ENCODE assay signal across 15 cellular contexts in genomic region chr1:184408580-184408979, GRCh38. TPM values are rescaled to one million over a fixed set of nuclear protein-coding genes. Genes with fewer than 3 reads are reported as not detected.
DNase-seq lines count a peak whose midpoint lies in the region; ATAC-seq, FAIRE-seq and TF ChIP-seq lines count a peak whose summit lies in the region.
"Had no signal": no experiment of that assay in that cellular context is flagged by ENCODE, and none has a peak within 500 bp of the region (broad histone marks: within the 10 kb centered on the region; RNA-seq: fewer than 3 reads in every experiment).

No MANE protein-coding gene starts in this region.

- no peak overlapping the region for H3K4me3 ChIP-seq in A549
- H3K4me3 ChIP-seq: tibial artery had no signal

- H3K27ac ChIP-seq in A549: peak overlapping the region; percentile 51 to 70; a peak in 5 of 6 replicates
- H3K27ac ChIP-seq: parathyroid adenoma, tibial artery had no signal

- ATAC-seq in A549 (peak; percentile 48 to 56; a peak in 2 of 6 replicates), HG02870 (IDR thresholded peaks at IDR 0.05; ENCODE audit: unreplicated experiment) (no peak), HG02623 (IDR thresholded peaks at IDR 0.05; ENCODE audit: unreplicated experiment) (no peak)

- peaks cover 25% of the 10 kb centered on the region for H3K4me1 Mint-ChIP-seq in chondrocyte (ENCODE audit: low read depth)
- peaks cover 56% of the 10 kb centered on the region for H3K4me1 Mint-ChIP-seq in neural crest cell
- H3K4me1 Mint-ChIP-seq in activated CD4-positive, alpha-beta T cell treated with anti-CD3 and anti-CD28 coated beads, Interleukin-2, amount 10 ng/mL, durations not matched to agents 24 days and 14 days: no peaks in the 10 kb centered on the region

- DNase-seq in A549 (ENCODE audit: low read depth in 1 of 2, low spot score in 1 of 2) (no peak), NCI-H146 (lab: John Stamatoyannopoulos, UW) (peak; percentile 71), chondrocyte (ENCODE audit: low spot score) (no peak), neural crest cell (ENCODE audit: low read depth, low spot score) (no peak)
- no peak for DNase-seq in effector CD4-positive, alpha-beta T cell
- no peak for DNase-seq in activated CD4-positive, alpha-beta T cell treated with anti-CD3 and anti-CD28 coated beads, Interleukin-2, amount 10 ng/mL, durations not matched to agents 24 days and 14 days
- DNase-seq: activated naive CD4-positive, alpha-beta T cell treated with anti-CD3 and anti-CD28 coated beads for 36 hours; DMS79 treated with DMSO at 0.1 percent for 48 hours; KBM-7; NCI-H1436 treated with DMSO at 0.1 percent for 48 hours; SHP77 treated with DMSO at 0.1 percent for 48 hours; tibial artery had no signal

- CTCF ChIA-PET in A549 (lab: Yijun Ruan, JAX): interaction anchor here (1.0 to 1.1 kb wide), 2 partner anchors 12 to 256 kb away, joined by 3 read pairs; no protein-coding TSS in a partner anchor

- H3K27ac Mint-ChIP-seq in chondrocyte (ENCODE audit: unreplicated experiment): peak overlapping the region; percentile 10
- H3K27ac Mint-ChIP-seq in neural crest cell (ENCODE audit: unreplicated experiment): peak overlapping the region; percentile 93
- H3K27ac Mint-ChIP-seq in activated CD4-positive, alpha-beta T cell treated with anti-CD3 and anti-CD28 coated beads, Interleukin-2, amount 10 ng/mL, durations not matched to agents 24 days and 14 days: no peak overlapping the region
- H3K27ac Mint-ChIP-seq: activated naive CD4-positive, alpha-beta T cell treated with anti-CD3 and anti-CD28 coated beads for 36 hours had no signal

- H3K36me3 Mint-ChIP-seq in chondrocyte (ENCODE audit: low read depth) (no peaks in the 10 kb centered on the region), neural crest cell (ENCODE audit: low read depth) (no peaks in the 10 kb centered on the region)
- H3K36me3 Mint-ChIP-seq in activated CD4-positive, alpha-beta T cell treated with anti-CD3 and anti-CD28 coated beads, Interleukin-2, amount 10 ng/mL, durations not matched to agents 24 days and 14 days (ENCODE audit: low read depth): no peaks in the 10 kb centered on the region

- intact Hi-C loops in activated CD4-positive, alpha-beta T cell treated with anti-CD3 and anti-CD28 coated beads, Interleukin-2, amount 10 ng/mL, durations not matched to agents 24 days and 14 days (cut with micrococcal nuclease): no loop called here

- FAIRE-seq in A549 (lab: Jason Lieb, UNC): no peak

- TF ChIP-seq POLR2A in A549 (IDR thresholded peaks at IDR 0.05; ENCODE audit: low read length): no peak

- no peak for TF ChIP-seq CTCF in A549 (IDR thresholded peaks at IDR 0.05)
- no peak for TF ChIP-seq CTCF in chondrocyte (IDR thresholded peaks at IDR 0.05)
- no peak for TF ChIP-seq CTCF in neural crest cell (conservative IDR thresholded peaks at IDR 0.05)

- POLR2A ChIA-PET in A549 (lab: Yijun Ruan, JAX): no interaction called here

- H3K9me3 Mint-ChIP-seq in chondrocyte (ENCODE audit: low read depth): no peaks in the 10 kb centered on the region
- H3K9me3 Mint-ChIP-seq in neural crest cell: no peaks in the 10 kb centered on the region
- no peaks in the 10 kb centered on the region for H3K9me3 Mint-ChIP-seq in activated CD4-positive, alpha-beta T cell treated with anti-CD3 and anti-CD28 coated beads, Interleukin-2, amount 10 ng/mL, durations not matched to agents 24 days and 14 days
- H3K9me3 Mint-ChIP-seq: activated naive CD4-positive, alpha-beta T cell treated with anti-CD3 and anti-CD28 coated beads for 36 hours had no signal

- H3K4me2 ChIP-seq in A549: peak overlapping the region; percentile 73

- peaks cover 44% of the 10 kb centered on the region for H3K4me1 ChIP-seq in A549
- H3K4me1 ChIP-seq: parathyroid adenoma had no signal

- H3K27me3 Mint-ChIP-seq in chondrocyte (ENCODE audit: low read depth) (no peaks in the 10 kb centered on the region), neural crest cell (ENCODE audit: low read depth) (no peaks in the 10 kb centered on the region)
- H3K27me3 Mint-ChIP-seq in activated CD4-positive, alpha-beta T cell treated with anti-CD3 and anti-CD28 coated beads, Interleukin-2, amount 10 ng/mL, durations not matched to agents 24 days and 14 days: peaks cover 6% of the 10 kb centered on the region

- WGBS in A549 (ENCODE audit: missing lambda C conversion rate): 54% methylated on average over 2 of the region's 2 CpGs

- H3K4me3 Mint-ChIP-seq in chondrocyte (ENCODE audit: unreplicated experiment): no peak overlapping the region
- H3K4me3 Mint-ChIP-seq in neural crest cell: no peak overlapping the region
- H3K4me3 Mint-ChIP-seq in activated CD4-positive, alpha-beta T cell treated with anti-CD3 and anti-CD28 coated beads, Interleukin-2, amount 10 ng/mL, durations not matched to agents 24 days and 14 days: no peak overlapping the region
- H3K4me3 Mint-ChIP-seq: activated naive CD4-positive, alpha-beta T cell treated with anti-CD3 and anti-CD28 coated beads for 36 hours had no signal

- no peaks in the 10 kb centered on the region for H3K9me3 ChIP-seq in A549
- H3K9me3 ChIP-seq: tibial artery had no signal

- TF ChIP-seq RAD21 in A549 (conservative IDR thresholded peaks at IDR 0.05 in 1 of 2, IDR thresholded peaks at IDR 0.05 in 1 of 2): no peak

- no peak for TF ChIP-seq EP300 in A549 (IDR thresholded peaks at IDR 0.05)

TF ChIP-seq in A549, 52 proteins besides CTCF, POLR2A, EP300 and RAD21:
- TF ChIP-seq BHLHE40 (IDR thresholded peaks at IDR 0.05; ENCODE audit: low read depth, low read length): no peak
- TF ChIP-seq RNF2 (IDR thresholded peaks at IDR 0.05; ENCODE audit: borderline replicate concordance, low read depth): no peak
- TF ChIP-seq FOSL2 (IDR thresholded peaks at IDR 0.05): no peak
- TF ChIP-seq FOSL2 (CRISPR knock-in tag; IDR thresholded peaks at IDR 0.05): no peak
- no peak for TF ChIP-seq CHD4 (IDR thresholded peaks at IDR 0.05; ENCODE audit: borderline replicate concordance)
- TF ChIP-seq FOXS1 (CRISPR knock-in tag; IDR thresholded peaks at IDR 0.05): no peak
- no peak for TF ChIP-seq REST (IDR thresholded peaks at IDR 0.05)
- TF ChIP-seq PHF8 (IDR thresholded peaks at IDR 0.05; ENCODE audit: borderline replicate concordance, low read depth): no peak

RNA-seq across cellular contexts. Expression of gene C1orf21, which starts 21.8 kb away (rescaled TPM):
- polyA plus RNA-seq in A549 (2011; rRNA removed): 9.6 and 11.6 TPM in 2 replicates
- polyA plus RNA-seq in A549 (2012; cell fraction: cytosol; rRNA removed): 2.5 and 2.6 TPM in 2 replicates
- polyA plus RNA-seq in A549 (2012; cell fraction: nucleus; rRNA removed): 0.43 and 0.93 TPM in 2 replicates
- 9.7 to 11.4 TPM (median 10.8 TPM) in 3 replicates for polyA plus RNA-seq in A549 (2017; fragmentation: RNase III; extraction: RNeasy Plus Mini Kit Qiagen cat#74134 plus additional on column Dnase treatment)
- polyA minus RNA-seq in A549 (2011; rRNA and poly(A)+ RNA removed): 1.3 and 1.6 TPM in 2 replicates
- 5.7 to 15.6 TPM (median 15.5 TPM) in 3 replicates for total RNA-seq in chondrocyte
- total RNA-seq in neural crest cell: 29.8 and 32.5 TPM in 2 replicates
- 1.8 and 2.5 TPM in 2 replicates for total RNA-seq in activated CD4-positive, alpha-beta T cell treated with anti-CD3 and anti-CD28 coated beads, Interleukin-2, amount 10 ng/mL, durations not matched to agents 24 days and 14 days

Comparison
In these comparisons a context has a peak if more than half of its experiments do, and no peak if none do; other contexts are left out.
1. ATAC-seq: peak in A549 (2 of 2); none in HG02870 (single experiment) and HG02623 (single experiment).